Comparison of ENCODE assay signal across 12 cellular contexts in the genomic region with DNA sequence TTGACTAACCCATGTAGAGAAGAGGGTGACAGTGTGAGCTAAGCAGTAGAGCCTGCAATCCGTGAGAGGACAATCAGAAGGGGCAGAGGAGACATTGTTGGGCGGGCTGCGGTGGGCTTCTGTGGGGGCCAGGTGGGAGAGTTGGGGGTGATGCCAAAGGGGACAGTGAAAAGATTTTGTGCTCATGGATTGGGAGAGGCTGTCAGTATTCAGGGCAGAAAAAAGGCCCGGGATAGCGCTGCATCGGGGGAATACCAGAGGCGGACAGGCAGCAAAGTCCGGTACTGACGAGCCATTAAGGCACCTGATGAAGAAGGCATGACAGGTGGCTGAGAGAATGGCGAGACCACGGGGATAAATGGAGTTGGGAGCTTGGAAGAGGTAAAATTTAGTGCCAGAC. TPM values are rescaled to one million over a fixed set of nuclear protein-coding genes. Genes with fewer than 3 reads are reported as not detected.
DNase-seq lines count a peak whose midpoint lies in the region; ATAC-seq and TF ChIP-seq lines count a peak whose summit lies in the region.
"Had no signal": no experiment of that assay in that cellular context is flagged by ENCODE, and none has a peak within 500 bp of the region (broad histone marks: within the 10 kb centered on the region; RNA-seq: fewer than 3 reads in every experiment).

No MANE protein-coding gene starts in this region.

- no peaks in the 10 kb centered on the region for H3K36me3 ChIP-seq in mammary epithelial cell (ENCODE audit: insufficient read depth, low read length)
- no peaks in the 10 kb centered on the region for H3K36me3 ChIP-seq in upper lobe of right lung
- H3K36me3 ChIP-seq: uterus had no signal

- in situ Hi-C loops in mammary epithelial cell (cut with MboI; ENCODE audit: low sequenced_read_pairs in 2 of 2) (no loop called here), KBM-7 (cut with MboI; ENCODE audit: low pct_unique_long_range_greater_than_20kb, low sequenced_read_pairs) (no loop called here)

- H3K79me2 ChIP-seq in mammary epithelial cell (ENCODE audit: insufficient read depth, low read length): no peaks in the 10 kb centered on the region

- WGBS in mammary epithelial cell (ENCODE audit: low coverage, missing lambda C conversion rate): 90% methylated on average over 3 of the region's 11 CpGs

- no peak overlapping the region for H3K27ac ChIP-seq in mammary epithelial cell (ENCODE audit: insufficient read depth, low read depth, low read length)
- H3K27ac ChIP-seq in upper lobe of right lung: peak overlapping the region; percentile 86

- no peak overlapping the region for H2AFZ ChIP-seq in mammary epithelial cell (ENCODE audit: low read depth, low read length)

- no peaks in the 10 kb centered on the region for H4K20me1 ChIP-seq in mammary epithelial cell (ENCODE audit: insufficient read depth, low read length)

- dilution Hi-C loops in mammary epithelial cell (cut with HindIII; ENCODE audit: low sequenced_read_pairs): no loop called here

- H3K27ac Mint-ChIP-seq in MCF 10A (ENCODE audit: low read depth, unreplicated experiment) (no peak overlapping the region), WTC11 (no peak overlapping the region), endothelial cell (ENCODE audit: unreplicated experiment) (peak overlapping the region; percentile 39)

- no TSS peak for BruUV-seq in MCF 10A (replicated peaks; lab: Mats Ljungman, UMichigan)
- no TSS peak for BruUV-seq in mammary epithelial cell (replicated peaks; lab: Mats Ljungman, UMichigan)

- H3K4me3 Mint-ChIP-seq in MCF 10A (ENCODE audit: unreplicated experiment): peak overlapping the region; percentile 72
- H3K4me3 Mint-ChIP-seq in WTC11: peak overlapping the region; percentile 67
- H3K4me3 Mint-ChIP-seq in endothelial cell (ENCODE audit: unreplicated experiment): peak overlapping the region; percentile 80

- H3K27me3 ChIP-seq in mammary epithelial cell (ENCODE audit: insufficient read depth, low read length) (no peaks in the 10 kb centered on the region), upper lobe of right lung (no peaks in the 10 kb centered on the region)
- H3K27me3 ChIP-seq: dorsolateral prefrontal cortex, uterus had no signal

- intact Hi-C loops in MCF 10A (cut with micrococcal nuclease) (loop anchor here (5.0 kb wide), 1 partner anchor 72 kb away; no protein-coding TSS in a partner anchor), mammary epithelial cell (cut with micrococcal nuclease) (no loop called here), upper lobe of right lung (cut with DNase I) (no loop called here)

- H3K4me1 ChIP-seq in mammary epithelial cell (ENCODE audit: insufficient read depth, low read length): peaks cover 6% of the 10 kb centered on the region
- peaks cover 15% of the 10 kb centered on the region for H3K4me1 ChIP-seq in upper lobe of right lung
- H3K4me1 ChIP-seq: uterus had no signal

- H3K4me1 Mint-ChIP-seq in MCF 10A (ENCODE audit: insufficient read depth, unreplicated experiment): peaks cover 4% of the 10 kb centered on the region
- H3K4me1 Mint-ChIP-seq in WTC11: peaks cover 47% of the 10 kb centered on the region
- peaks cover 12% of the 10 kb centered on the region for H3K4me1 Mint-ChIP-seq in endothelial cell (ENCODE audit: unreplicated experiment)

- ATAC-seq in WTC11: no peak
- no peak for ATAC-seq in upper lobe of right lung

- no peak overlapping the region for H3K4me3 ChIP-seq in mammary epithelial cell (replicated peaks in 1 of 3; ENCODE audit: insufficient read depth in 1 of 3, low read depth in 2 of 3, low read length in 3 of 3)
- H3K4me3 ChIP-seq in upper lobe of right lung: no peak overlapping the region

- no peak overlapping the region for H3K4me2 ChIP-seq in mammary epithelial cell (ENCODE audit: insufficient read depth, low read depth, low read length)

- POLR2A ChIA-PET in MCF 10A (lab: Yijun Ruan, JAX): no interaction called here
- POLR2A ChIA-PET in WTC11 (lab: Charles Lee): no interaction called here

- H3K9ac ChIP-seq in mammary epithelial cell (ENCODE audit: insufficient read depth, low read length): no peak overlapping the region

- CTCF ChIA-PET in MCF 10A (lab: Yijun Ruan, JAX): interaction anchor here (0.7 to 4.2 kb wide), 4 partner anchors 11 to 334 kb away, joined by 3 to 35 read pairs (median 8); no protein-coding TSS in a partner anchor
- CTCF ChIA-PET in mammary epithelial cell (lab: Charles Lee; ENCODE audit: low non-redundant PET): no interaction called here
- CTCF ChIA-PET in WTC11 (lab: Charles Lee): no interaction called here

- H3K9me3 Mint-ChIP-seq in MCF 10A (ENCODE audit: unreplicated experiment) (no peaks in the 10 kb centered on the region), WTC11 (peaks cover 7% of the 10 kb centered on the region), endothelial cell (ENCODE audit: unreplicated experiment) (no peaks in the 10 kb centered on the region)

- DNase-seq in MCF 10A (ENCODE audit: unreplicated experiment): no peak
- DNase-seq in mammary epithelial cell: no peak
- DNase-seq in WTC11 (ENCODE audit: low spot score): no peak
- no peak for DNase-seq in endothelial cell (ENCODE audit: low spot score)
- no peak for DNase-seq in upper lobe of right lung
- DNase-seq in NOMO-1 treated with dmso at 0.1 percent for 144 hours (lab: John Stamatoyannopoulos, UW; ENCODE audit: unreplicated experiment): no peak
- DNase-seq in DMS79 (lab: John Stamatoyannopoulos, UW): no peak
- no peak for DNase-seq in KBM-7
- DNase-seq: dorsolateral prefrontal cortex; midbrain; stimulated activated CD4-positive, alpha-beta T cell treated with anti-CD3 and anti-CD28 coated beads, Interleukin-15, amount 100 ng/mL, for 24 hours had no signal

- TF ChIP-seq CTCF in MCF 10A (IDR thresholded peaks at IDR 0.05; ENCODE audit: unreplicated experiment) (no peak), mammary epithelial cell (conservative IDR thresholded peaks at IDR 0.05 in 1 of 2, IDR thresholded peaks at IDR 0.05 in 1 of 2; ENCODE audit: extremely low read depth in 1 of 2, insufficient read depth in 1 of 2, low read depth in 1 of 2, low read length in 2 of 2) (no peak), WTC11 (IDR thresholded peaks at IDR 0.05) (no peak), endothelial cell (IDR thresholded peaks at IDR 0.05; ENCODE audit: unreplicated experiment) (no peak), upper lobe of right lung (IDR thresholded peaks at IDR 0.05) (no peak)

- H3K27me3 Mint-ChIP-seq in MCF 10A (ENCODE audit: insufficient read depth, unreplicated experiment) (no peaks in the 10 kb centered on the region), WTC11 (ENCODE audit: low read depth) (peaks cover 41% of the 10 kb centered on the region), endothelial cell (ENCODE audit: unreplicated experiment) (peaks cover 12% of the 10 kb centered on the region)

- peaks cover 13% of the 10 kb centered on the region for H3K36me3 Mint-ChIP-seq in MCF 10A (ENCODE audit: insufficient read depth, unreplicated experiment)
- no peaks in the 10 kb centered on the region; the same call in 1 of the 2 replicates for H3K36me3 Mint-ChIP-seq in WTC11
- H3K36me3 Mint-ChIP-seq in endothelial cell (ENCODE audit: low read depth, unreplicated experiment): no peaks in the 10 kb centered on the region

- H3K9me3 ChIP-seq in mammary epithelial cell (replicated peaks; ENCODE audit: insufficient read depth, low read length): no peaks in the 10 kb centered on the region
- H3K9me3 ChIP-seq in upper lobe of right lung: no peaks in the 10 kb centered on the region
- H3K9me3 ChIP-seq: uterus had no signal

TF ChIP-seq in WTC11, 78 proteins besides CTCF, POLR2A, EP300 and RAD21 (continues in another document):
- TF ChIP-seq, protein P1, sequence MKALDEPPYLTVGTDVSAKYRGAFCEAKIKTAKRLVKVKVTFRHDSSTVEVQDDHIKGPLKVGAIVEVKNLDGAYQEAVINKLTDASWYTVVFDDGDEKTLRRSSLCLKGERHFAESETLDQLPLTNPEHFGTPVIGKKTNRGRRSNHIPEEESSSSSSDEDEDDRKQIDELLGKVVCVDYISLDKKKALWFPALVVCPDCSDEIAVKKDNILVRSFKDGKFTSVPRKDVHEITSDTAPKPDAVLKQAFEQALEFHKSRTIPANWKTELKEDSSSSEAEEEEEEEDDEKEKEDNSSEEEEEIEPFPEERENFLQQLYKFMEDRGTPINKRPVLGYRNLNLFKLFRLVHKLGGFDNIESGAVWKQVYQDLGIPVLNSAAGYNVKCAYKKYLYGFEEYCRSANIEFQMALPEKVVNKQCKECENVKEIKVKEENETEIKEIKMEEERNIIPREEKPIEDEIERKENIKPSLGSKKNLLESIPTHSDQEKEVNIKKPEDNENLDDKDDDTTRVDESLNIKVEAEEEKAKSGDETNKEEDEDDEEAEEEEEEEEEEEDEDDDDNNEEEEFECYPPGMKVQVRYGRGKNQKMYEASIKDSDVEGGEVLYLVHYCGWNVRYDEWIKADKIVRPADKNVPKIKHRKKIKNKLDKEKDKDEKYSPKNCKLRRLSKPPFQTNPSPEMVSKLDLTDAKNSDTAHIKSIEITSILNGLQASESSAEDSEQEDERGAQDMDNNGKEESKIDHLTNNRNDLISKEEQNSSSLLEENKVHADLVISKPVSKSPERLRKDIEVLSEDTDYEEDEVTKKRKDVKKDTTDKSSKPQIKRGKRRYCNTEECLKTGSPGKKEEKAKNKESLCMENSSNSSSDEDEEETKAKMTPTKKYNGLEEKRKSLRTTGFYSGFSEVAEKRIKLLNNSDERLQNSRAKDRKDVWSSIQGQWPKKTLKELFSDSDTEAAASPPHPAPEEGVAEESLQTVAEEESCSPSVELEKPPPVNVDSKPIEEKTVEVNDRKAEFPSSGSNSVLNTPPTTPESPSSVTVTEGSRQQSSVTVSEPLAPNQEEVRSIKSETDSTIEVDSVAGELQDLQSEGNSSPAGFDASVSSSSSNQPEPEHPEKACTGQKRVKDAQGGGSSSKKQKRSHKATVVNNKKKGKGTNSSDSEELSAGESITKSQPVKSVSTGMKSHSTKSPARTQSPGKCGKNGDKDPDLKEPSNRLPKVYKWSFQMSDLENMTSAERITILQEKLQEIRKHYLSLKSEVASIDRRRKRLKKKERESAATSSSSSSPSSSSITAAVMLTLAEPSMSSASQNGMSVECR (CRISPR knock-in tag; IDR thresholded peaks at IDR 0.05; ENCODE audit: borderline replicate concordance): no peak
- TF ChIP-seq ZNF671 (CRISPR knock-in tag; IDR thresholded peaks at IDR 0.05) (no peak), SOX15 (CRISPR knock-in tag; IDR thresholded peaks at IDR 0.05) (no peak), MAX (CRISPR knock-in tag; IDR thresholded peaks at IDR 0.05) (no peak)

RNA-seq across cellular contexts. Expression of gene PXYLP1, which starts 1.3 kb away (rescaled TPM):
- 2.1 and 5.4 TPM in 2 replicates for total RNA-seq in MCF 10A (2022)
- total RNA-seq in mammary epithelial cell: 1 to 10 TPM; 2.5 to 6.3 TPM
- 3.3 TPM for polyA plus RNA-seq in mammary epithelial cell
- 10.2 TPM for polyA minus RNA-seq in mammary epithelial cell
- total RNA-seq in WTC11 (2021): 16.9 to 20.1 TPM (median 19.7 TPM) in 3 replicates
- 4.4 TPM for total RNA-seq in endothelial cell (ENCODE audit: unreplicated experiment)
- 13.6 TPM for total RNA-seq in upper lobe of right lung
